In genomic region chr1:52925571-52926005, GRCh38 we compare ENCODE assay signal across 12 cellular contexts. TPM values are rescaled to one million over a fixed set of nuclear protein-coding genes. Genes with fewer than 3 reads are reported as not detected.
A peak's percentile ranks its signal among the peaks of the same experiment; 100 is the strongest.
DNase-seq lines count a peak whose midpoint lies in the region; ATAC-seq, FAIRE-seq and TF ChIP-seq lines count a peak whose summit lies in the region.
"Had no signal": no experiment of that assay in that cellular context is flagged by ENCODE, and none has a peak within 500 bp of the region (broad histone marks: within the 10 kb centered on the region; RNA-seq: fewer than 3 reads in every experiment).

No MANE protein-coding gene starts in this region.

- H3K9ac ChIP-seq in astrocyte (ENCODE audit: low read length) (no peak overlapping the region), neuronal stem cell (ENCODE audit: low read depth, low read length, poor library complexity) (no peak overlapping the region)

- H3K27ac Mint-ChIP-seq in astrocyte (ENCODE audit: unreplicated experiment), result no peak overlapping the region
- H3K27ac Mint-ChIP-seq: dendritic cell treated with granulocyte-macrophage colony-stimulating factor and Interleukin-4, amounts not matched to agents 40 ng/mL and 50 ng/mL, for 4 days had no signal

- no peak overlapping the region for H2AK5ac ChIP-seq in neuronal stem cell (ENCODE audit: low read depth, low read length)

- H3K18ac ChIP-seq in neuronal stem cell (ENCODE audit: low read length), result no peak overlapping the region

- H3K4me3 Mint-ChIP-seq in astrocyte (ENCODE audit: unreplicated experiment), result no peak overlapping the region
- H3K4me3 Mint-ChIP-seq: dendritic cell treated with granulocyte-macrophage colony-stimulating factor and Interleukin-4, amounts not matched to agents 40 ng/mL and 50 ng/mL, for 4 days had no signal

- H4K8ac ChIP-seq in neuronal stem cell (ENCODE audit: low read depth, low read length), result no peak overlapping the region

- H3K9me3 ChIP-seq in astrocyte (ENCODE audit: insufficient read depth, low read depth, low read length) (no peaks in the 10 kb centered on the region), thoracic aorta (no peaks in the 10 kb centered on the region), neuronal stem cell (replicated peaks in 1 of 2; ENCODE audit: control insufficient read depth in 2 of 2, insufficient read depth in 1 of 2, low read depth in 1 of 2, low read length in 2 of 2) (peaks cover 0 to 11% of the 10 kb centered on the region in 2 donors)

- H3K9me3 Mint-ChIP-seq in astrocyte (ENCODE audit: unreplicated experiment), result no peaks in the 10 kb centered on the region
- H3K9me3 Mint-ChIP-seq: dendritic cell treated with granulocyte-macrophage colony-stimulating factor and Interleukin-4, amounts not matched to agents 40 ng/mL and 50 ng/mL, for 4 days had no signal

- no peak overlapping the region for H3K23ac ChIP-seq in neuronal stem cell (ENCODE audit: low read depth, low read length, poor library complexity)

- H3K4me1 ChIP-seq in astrocyte (ENCODE audit: insufficient read depth, low read length) (no peaks in the 10 kb centered on the region), thoracic aorta (ENCODE audit: control insufficient read depth in 1 of 2, low read depth in 2 of 2) (peaks cover 0 to 22% of the 10 kb centered on the region in 2 donors), neuronal stem cell (ENCODE audit: control insufficient read depth in 2 of 2, insufficient read depth in 1 of 2, low read depth in 1 of 2, low read length in 2 of 2) (peaks cover 0 to 4% of the 10 kb centered on the region in 2 donors)

- H3K27me3 ChIP-seq in astrocyte (ENCODE audit: insufficient read depth, low read length) (peaks cover 2% of the 10 kb centered on the region), thoracic aorta (replicated peaks; ENCODE audit: insufficient read depth) (no peaks in the 10 kb centered on the region), neuronal stem cell (ENCODE audit: control insufficient read depth in 3 of 3, insufficient read depth in 3 of 3, low read depth in 1 of 3, low read length in 3 of 3) (peaks cover 7 to 73% (median 46%) of the 10 kb centered on the region in 3 experiments)

- WGBS in neuronal stem cell (ENCODE audit: extremely low coverage in 2 of 2, insufficient read length in 2 of 2, insufficient replicate concordance in 1 of 2), 2 donors, result no CpG with 5 or more reads among the region's 5 CpGs

- no peak overlapping the region for H2BK5ac ChIP-seq in neuronal stem cell (ENCODE audit: low read length)

- no peak overlapping the region for H2BK120ac ChIP-seq in neuronal stem cell (ENCODE audit: low read depth, low read length)

- no peaks in the 10 kb centered on the region for H3K79me1 ChIP-seq in neuronal stem cell (ENCODE audit: low read depth, low read length)

- peaks cover 1% of the 10 kb centered on the region for H3K36me3 Mint-ChIP-seq in astrocyte (ENCODE audit: low read depth, unreplicated experiment)

- FAIRE-seq in astrocyte (lab: Jason Lieb, UNC), result no peak
- FAIRE-seq: G401.6, HTR-8/SVneo had no signal

- no peak overlapping the region for H2BK12ac ChIP-seq in neuronal stem cell (ENCODE audit: low read length)

- TF ChIP-seq CTCF in astrocyte (IDR thresholded peaks at IDR 0.05; ENCODE audit: insufficient read depth, low read depth, low read length) (no peak), thoracic aorta (IDR thresholded peaks at IDR 0.05) (no peak)

- no peaks in the 10 kb centered on the region for H4K20me1 ChIP-seq in astrocyte (ENCODE audit: insufficient read depth, low read length)

- no peak overlapping the region for H3K4me3 ChIP-seq in astrocyte (ENCODE audit: insufficient read depth, low read depth, low read length)
- peak overlapping the region; percentile 34 for H3K4me3 ChIP-seq in thoracic aorta
- H3K4me3 ChIP-seq in neuronal stem cell (ENCODE audit: low read length in 2 of 2), result no peak overlapping the region

- H2AFZ ChIP-seq in astrocyte (ENCODE audit: low read depth, low read length) (no peak overlapping the region), neuronal stem cell (ENCODE audit: low read length) (no peak overlapping the region)

- H3K27me3 Mint-ChIP-seq in astrocyte (ENCODE audit: low read depth, unreplicated experiment), result peaks cover 36% of the 10 kb centered on the region

- no peaks in the 10 kb centered on the region for H3K36me3 ChIP-seq in astrocyte (ENCODE audit: insufficient read depth, low read length)
- no peaks in the 10 kb centered on the region for H3K36me3 ChIP-seq in thoracic aorta
- no peaks in the 10 kb centered on the region for H3K36me3 ChIP-seq in neuronal stem cell (replicated peaks in 1 of 2; ENCODE audit: control insufficient read depth in 2 of 2, insufficient read depth in 2 of 2, low read length in 2 of 2)

- no peak overlapping the region for H4K91ac ChIP-seq in neuronal stem cell (ENCODE audit: low read depth, low read length, poor library complexity)

- H3K4me1 Mint-ChIP-seq in astrocyte (ENCODE audit: low read depth, unreplicated experiment), result no peaks in the 10 kb centered on the region

- no peak overlapping the region for H3K14ac ChIP-seq in neuronal stem cell (ENCODE audit: low read length)

- H2BK15ac ChIP-seq in neuronal stem cell (ENCODE audit: low read length), result no peak overlapping the region

- no peak for ATAC-seq in thoracic aorta (ENCODE audit: insufficient number of reproducible peaks, low FRiP score, low read depth)
- no peak for ATAC-seq in GM18858 (IDR thresholded peaks at IDR 0.05; ENCODE audit: unreplicated experiment)

- no peaks in the 10 kb centered on the region for H3K79me2 ChIP-seq in astrocyte (ENCODE audit: insufficient read depth, low read length)

- no peak overlapping the region for H3K4ac ChIP-seq in neuronal stem cell (ENCODE audit: low read length)

- DNase-seq in NCI-H524 (lab: John Stamatoyannopoulos, UW) (peak; percentile 23 to 41), NCI-H524 treated with DMSO at 0.1 percent for 48 hours (lab: John Stamatoyannopoulos, UW) (no peak), astrocyte (ENCODE audit: low read depth) (no peak), left kidney (ENCODE audit: low read depth, low spot score) (peak; percentile 43), thoracic aorta (ENCODE audit: low spot score) (no peak), neuronal stem cell (ENCODE audit: low spot score) (no peak), T-helper 9 cell (no peak)
- DNase-seq: stimulated activated CD8-positive, alpha-beta memory T cell treated with anti-CD3 and anti-CD28 coated beads, Interleukin-4, amount 100 ng/mL, for 48 hours had no signal

- H3K4me2 ChIP-seq in astrocyte (ENCODE audit: low read length) (peak overlapping the region; percentile 21), neuronal stem cell (ENCODE audit: insufficient read depth, low read length, poor library complexity, severe bottlenecking) (no peak overlapping the region)

- H3K27ac ChIP-seq in astrocyte (ENCODE audit: low read depth, low read length), result no peak overlapping the region
- peak overlapping the region in 1 of 2 donors; percentile 12 for H3K27ac ChIP-seq in thoracic aorta
- H3K27ac ChIP-seq in neuronal stem cell (replicated peaks; ENCODE audit: low read length), result no peak overlapping the region

RNA-seq across cellular contexts. Expression of gene SCP2, which starts 1.5 kb away (rescaled TPM):
- 89.8 and 93.2 TPM in 2 replicates for total RNA-seq in astrocyte
- total RNA-seq in thoracic aorta, result 10 to 100 TPM; 75.1 to 99.9 TPM
- 42.9 TPM for polyA plus RNA-seq in neuronal stem cell (2013, experiment 1 of 2)
- 44.2 TPM for polyA plus RNA-seq in neuronal stem cell (2013, experiment 2 of 2)

RNA-seq across cellular contexts. Expression of gene ECHDC2, which starts 4.0 kb away (rescaled TPM):
- 6.2 and 9.0 TPM in 2 replicates for total RNA-seq in astrocyte
- 100 to 1,000 TPM; 145 to 150 TPM for total RNA-seq in thoracic aorta
- 6.2 TPM for polyA plus RNA-seq in neuronal stem cell (2013, experiment 1 of 2)
- polyA plus RNA-seq in neuronal stem cell (2013, experiment 2 of 2), result 6.6 TPM

Comparison
In these comparisons a context has a peak if more than half of its experiments do, and no peak if none do; other contexts are left out.
1. DNase-seq: peak in NCI-H524 (2 of 2) and left kidney (single experiment); none in NCI-H524 treated with DMSO at 0.1 percent for 48 hours (single experiment), astrocyte (single experiment), thoracic aorta (single experiment), neuronal stem cell (single experiment) and T-helper 9 cell (single experiment).
2. RNA of gene ECHDC2, which starts 4.0 kb away (total RNA-seq): 145 to 150 TPM in thoracic aorta; 6.2 to 9.0 TPM in astrocyte; every median in the first group is over 10 times any median in the second.